Comparison of ENCODE assay signal across 9 cellular contexts in genomic region chr1:221987860-221988520, GRCh38.
DNase-seq lines count a peak whose midpoint lies in the region; ATAC-seq and TF ChIP-seq lines count a peak whose summit lies in the region.
"Had no signal": no experiment of that assay in that cellular context is flagged by ENCODE, and none has a peak within 500 bp of the region (broad histone marks: within the 10 kb centered on the region; RNA-seq: fewer than 3 reads in every experiment).

No MANE protein-coding gene starts in this region.

- TF ChIP-seq CTCF in MCF 10A (IDR thresholded peaks at IDR 0.05; ENCODE audit: unreplicated experiment) (no peak), breast epithelium (IDR thresholded peaks at IDR 0.05) (no peak), natural killer cell (IDR thresholded peaks at IDR 0.05) (no peak)

- no peak overlapping the region for H3K27ac ChIP-seq in breast epithelium
- H3K27ac ChIP-seq: C4-2B had no signal

- POLR2A ChIA-PET in MCF 10A (lab: Yijun Ruan, JAX), result interaction anchor here (0.6 to 2.9 kb wide), 13 partner anchors 9 to 914 kb away, joined by 3 to 7 read pairs (median 3); partner anchors contain the start of gene DUSP10

- no peaks in the 10 kb centered on the region for H3K9me3 Mint-ChIP-seq in MCF 10A (ENCODE audit: unreplicated experiment)
- no peaks in the 10 kb centered on the region for H3K9me3 Mint-ChIP-seq in stimulated activated effector memory CD8-positive, alpha-beta T cell treated with anti-CD3 and anti-CD28 coated beads, Interleukin-12 subunit alpha, Interleukin-12 subunit beta, amount 100 ng/mL, for 72 hours
- H3K9me3 Mint-ChIP-seq in natural killer cell, result peaks cover 3 to 5% of the 10 kb centered on the region in 2 donors

- intact Hi-C loops in MCF 10A (cut with micrococcal nuclease) (no loop called here), breast epithelium (cut with DNase I; ENCODE audit: low total_unique reads) (no loop called here), natural killer cell (cut with micrococcal nuclease) (no loop called here)

- H3K4me3 ChIP-seq in breast epithelium, result no peak overlapping the region

- H3K27ac Mint-ChIP-seq in MCF 10A (ENCODE audit: low read depth, unreplicated experiment) (peak overlapping the region; percentile 52), natural killer cell (no peak overlapping the region)
- no peak overlapping the region for H3K27ac Mint-ChIP-seq in stimulated activated effector memory CD8-positive, alpha-beta T cell treated with anti-CD3 and anti-CD28 coated beads, Interleukin-12 subunit alpha, Interleukin-12 subunit beta, amount 100 ng/mL, for 72 hours

- no peaks in the 10 kb centered on the region for H3K4me1 ChIP-seq in breast epithelium

- no peaks in the 10 kb centered on the region for H3K36me3 Mint-ChIP-seq in MCF 10A (ENCODE audit: insufficient read depth, unreplicated experiment)
- H3K36me3 Mint-ChIP-seq in stimulated activated effector memory CD8-positive, alpha-beta T cell treated with anti-CD3 and anti-CD28 coated beads, Interleukin-12 subunit alpha, Interleukin-12 subunit beta, amount 100 ng/mL, for 72 hours, result no peaks in the 10 kb centered on the region
- peaks cover 10% of the 10 kb centered on the region for H3K36me3 Mint-ChIP-seq in natural killer cell

- H3K4me1 Mint-ChIP-seq in MCF 10A (ENCODE audit: insufficient read depth, unreplicated experiment) (peaks cover 47% of the 10 kb centered on the region), natural killer cell (peaks cover 16 to 20% of the 10 kb centered on the region in 2 donors)
- peaks cover 12% of the 10 kb centered on the region for H3K4me1 Mint-ChIP-seq in stimulated activated effector memory CD8-positive, alpha-beta T cell treated with anti-CD3 and anti-CD28 coated beads, Interleukin-12 subunit alpha, Interleukin-12 subunit beta, amount 100 ng/mL, for 72 hours

- BruUV-seq in MCF 10A (replicated peaks; lab: Mats Ljungman, UMichigan), result no TSS peak

- H3K36me3 ChIP-seq in breast epithelium, result no peaks in the 10 kb centered on the region

- H3K9me3 ChIP-seq in breast epithelium, result no peaks in the 10 kb centered on the region

- TF ChIP-seq POLR2A in breast epithelium (IDR thresholded peaks at IDR 0.05), result no peak
- TF ChIP-seq POLR2A in erythroblast (IDR thresholded peaks at IDR 0.05; ENCODE audit: low read length), result no peak

- H3K4me3 Mint-ChIP-seq in MCF 10A (ENCODE audit: unreplicated experiment) (no peak overlapping the region), natural killer cell (no peak overlapping the region)
- no peak overlapping the region for H3K4me3 Mint-ChIP-seq in stimulated activated effector memory CD8-positive, alpha-beta T cell treated with anti-CD3 and anti-CD28 coated beads, Interleukin-12 subunit alpha, Interleukin-12 subunit beta, amount 100 ng/mL, for 72 hours

- H3K27me3 ChIP-seq in breast epithelium, result no peaks in the 10 kb centered on the region

- CTCF ChIA-PET in MCF 10A (lab: Yijun Ruan, JAX), result interaction anchor here (0.7 to 1.5 kb wide), 10 partner anchors 8 to 510 kb away, joined by 3 to 6 read pairs (median 3); no protein-coding TSS in a partner anchor

- H3K27me3 Mint-ChIP-seq in MCF 10A (ENCODE audit: insufficient read depth, unreplicated experiment) (no peaks in the 10 kb centered on the region), natural killer cell (ENCODE audit: low read depth in 2 of 2) (peaks cover 6 to 11% of the 10 kb centered on the region in 2 donors)

- DNase-seq in MCF 10A (ENCODE audit: unreplicated experiment) (peak; percentile 89), breast epithelium (ENCODE audit: low spot score in 2 of 2) (no peak), NCI-H82 (lab: John Stamatoyannopoulos, UW) (peak; percentile 86), erythroblast (lab: John Stamatoyannopoulos, UW) (peak; percentile 46 to 73), cerebellar nuclear complex (lab: John Stamatoyannopoulos, UW) (no peak), natural killer cell (no peak)
- no peak for DNase-seq in stimulated activated effector memory CD8-positive, alpha-beta T cell treated with anti-CD3 and anti-CD28 coated beads, Interleukin-12 subunit alpha, Interleukin-12 subunit beta, amount 100 ng/mL, for 72 hours (ENCODE audit: low spot score in 2 of 2)

- ATAC-seq in stimulated activated effector memory CD8-positive, alpha-beta T cell treated with anti-CD3 and anti-CD28 coated beads, Interleukin-12 subunit alpha, Interleukin-12 subunit beta, amount 100 ng/mL, for 72 hours, result peak; percentile 68
- ATAC-seq in natural killer cell, result no peak
- ATAC-seq in HG02642 (IDR thresholded peaks at IDR 0.05; ENCODE audit: poor library complexity, unreplicated experiment), result no peak

Comparison
In these comparisons a context has a peak if more than half of its experiments do, and no peak if none do; other contexts are left out.
1. DNase-seq: peak in MCF 10A (single experiment), NCI-H82 (single experiment) and erythroblast (2 of 2); none in breast epithelium (0 of 2), stimulated activated effector memory CD8-positive, alpha-beta T cell treated with anti-CD3 and anti-CD28 coated beads, Interleukin-12 subunit alpha, Interleukin-12 subunit beta, amount 100 ng/mL, for 72 hours (0 of 2), cerebellar nuclear complex (0 of 2) and natural killer cell (single experiment).